In genomic region chr1:202117898-202118371, GRCh38 we compare ENCODE assay signal across 25 cellular contexts. TPM values are rescaled to one million over a fixed set of nuclear protein-coding genes. Genes with fewer than 3 reads are reported as not detected.
DNase-seq lines count a peak whose midpoint lies in the region; ATAC-seq and TF ChIP-seq lines count a peak whose summit lies in the region.
"Had no signal": no experiment of that assay in that cellular context is flagged by ENCODE, and none has a peak within 500 bp of the region (broad histone marks: within the 10 kb centered on the region; RNA-seq: fewer than 3 reads in every experiment).

No MANE protein-coding gene starts in this region.

- H3K9me3 Mint-ChIP-seq in MCF 10A (ENCODE audit: unreplicated experiment), result no peaks in the 10 kb centered on the region
- H3K9me3 Mint-ChIP-seq: activated B cell treated with CpG ODN at 0.5 μM for 24 hours; activated naive CD8-positive, alpha-beta T cell treated with anti-CD3 and anti-CD28 coated beads for 36 hours; activated T-helper 17 cell treated with anti-CD3 and anti-CD28 coated beads, Interleukin-2, amount 50 U/mL, for 72 hours; dendritic cell treated with granulocyte-macrophage colony-stimulating factor and Interleukin-4, amounts not matched to agents 40 ng/mL and 50 ng/mL, for 4 days; HFFc6; nephron progenitor cell had no signal

- TF ChIP-seq CTCF in HCT116 (IDR thresholded peaks at IDR 0.05 in 2 of 3, conservative IDR thresholded peaks at IDR 0.05 in 1 of 3; ENCODE audit: borderline replicate concordance in 1 of 3, insufficient read depth in 1 of 3, low read depth in 2 of 3, low read length in 2 of 3) (no peak), Peyer's patch (IDR thresholded peaks at IDR 0.05) (peak in 1 of 6 experiments; percentile 7), esophagus squamous epithelium (IDR thresholded peaks at IDR 0.05) (no peak), MCF 10A (IDR thresholded peaks at IDR 0.05; ENCODE audit: unreplicated experiment) (no peak)

- no peaks in the 10 kb centered on the region for H3K27me3 Mint-ChIP-seq in MCF 10A (ENCODE audit: insufficient read depth, unreplicated experiment)

- no peak for TF ChIP-seq POLR2A in HCT116 (IDR thresholded peaks at IDR 0.05; ENCODE audit: borderline replicate concordance, extremely low read depth, insufficient read depth, insufficient read length)
- TF ChIP-seq POLR2A in Peyer's patch (IDR thresholded peaks at IDR 0.05), result peak in 1 of 2 donors; percentile 50
- TF ChIP-seq POLR2A in esophagus squamous epithelium (IDR thresholded peaks at IDR 0.05), result no peak

- peaks cover 27 to 35% of the 10 kb centered on the region in 2 experiments for H3K4me1 ChIP-seq in HCT116 (ENCODE audit: control insufficient read depth in 1 of 2, insufficient read depth in 2 of 2, low read length in 2 of 2)
- H3K4me1 ChIP-seq in Peyer's patch, result peaks cover 0 to 10% (median 0%) of the 10 kb centered on the region in 4 donors
- peaks cover 0 to 25% (median 16%) of the 10 kb centered on the region in 3 donors for H3K4me1 ChIP-seq in esophagus squamous epithelium
- peaks cover 29% of the 10 kb centered on the region for H3K4me1 ChIP-seq in mucosa of stomach (ENCODE audit: control insufficient read depth, insufficient read depth, low read length)

- H3K27me3 ChIP-seq in HCT116 (ENCODE audit: insufficient read depth, low read length) (no peaks in the 10 kb centered on the region), Peyer's patch (no peaks in the 10 kb centered on the region), esophagus squamous epithelium (no peaks in the 10 kb centered on the region), mucosa of stomach (ENCODE audit: control insufficient read depth, insufficient read depth, low read length) (no peaks in the 10 kb centered on the region)
- H3K27me3 ChIP-seq: ascending aorta had no signal

- BruUV-seq in HCT116 (replicated peaks; lab: Mats Ljungman, UMichigan), result no TSS peak
- no TSS peak for BruUV-seq in MCF 10A (replicated peaks; lab: Mats Ljungman, UMichigan)

- H3K9me3 ChIP-seq in HCT116 (ENCODE audit: control insufficient read depth in 1 of 2, insufficient read depth in 1 of 2, low read depth in 1 of 2, low read length in 2 of 2), result no peaks in the 10 kb centered on the region
- no peaks in the 10 kb centered on the region for H3K9me3 ChIP-seq in Peyer's patch
- H3K9me3 ChIP-seq in esophagus squamous epithelium, result no peaks in the 10 kb centered on the region
- no peaks in the 10 kb centered on the region for H3K9me3 ChIP-seq in mucosa of stomach (ENCODE audit: control insufficient read depth, low read length)
- H3K9me3 ChIP-seq: ascending aorta had no signal

- H3K36me3 ChIP-seq in HCT116 (ENCODE audit: control insufficient read depth in 1 of 2, insufficient read depth in 2 of 2, low read length in 2 of 2) (no peaks in the 10 kb centered on the region), Peyer's patch (no peaks in the 10 kb centered on the region), esophagus squamous epithelium (no peaks in the 10 kb centered on the region), mucosa of stomach (ENCODE audit: control insufficient read depth, insufficient read depth, low read length) (no peaks in the 10 kb centered on the region)
- H3K36me3 ChIP-seq: ascending aorta had no signal

- H3K9me2 ChIP-seq in HCT116 (ENCODE audit: insufficient read depth), result no peaks in the 10 kb centered on the region

- no peak overlapping the region for H3K27ac Mint-ChIP-seq in MCF 10A (ENCODE audit: low read depth, unreplicated experiment)
- H3K27ac Mint-ChIP-seq: activated B cell treated with CpG ODN at 0.5 μM for 24 hours; activated naive CD8-positive, alpha-beta T cell treated with anti-CD3 and anti-CD28 coated beads for 36 hours; activated T-helper 17 cell treated with anti-CD3 and anti-CD28 coated beads, Interleukin-2, amount 50 U/mL, for 72 hours; dendritic cell treated with granulocyte-macrophage colony-stimulating factor and Interleukin-4, amounts not matched to agents 40 ng/mL and 50 ng/mL, for 4 days; HFFc6; nephron progenitor cell had no signal

- H4K20me1 ChIP-seq in HCT116 (ENCODE audit: insufficient read depth), result no peaks in the 10 kb centered on the region

- H3K9ac ChIP-seq in HCT116 (ENCODE audit: low read length) (no peak overlapping the region; the same call in 1 of the 2 replicates), mucosa of stomach (ENCODE audit: low read length) (peak overlapping the region; percentile 20)
- H3K9ac ChIP-seq: parathyroid adenoma had no signal

- DNase-seq in HCT116 (ENCODE audit: low read depth, low spot score) (no peak), Peyer's patch (peak in 1 of 3 donors; percentile 75), esophagus squamous epithelium (lab: John Stamatoyannopoulos, UW) (no peak), MCF 10A (ENCODE audit: unreplicated experiment) (no peak), GM03348 (ENCODE audit: low spot score) (no peak)
- DNase-seq: activated B cell treated with CpG ODN at 0.5 μM for 24 hours; activated CD4-positive, alpha-beta T cell treated with anti-CD3 and anti-CD28 coated beads, Interleukin-2, amount 50 U/mL, for 4 hours; activated naive CD8-positive, alpha-beta T cell treated with anti-CD3 and anti-CD28 coated beads for 36 hours; glutamatergic neuron; HFFc6; KG1; midbrain; MV-4-11; NCI-H146; NCI-H510A; nephron progenitor cell; stimulated activated naive CD8-positive, alpha-beta T cell treated with anti-CD3 and anti-CD28 coated beads, Interleukin-15, Interleukin-2, amounts not matched to agents 100 U/mL and 50 U/mL, for 24 hours had no signal

- intact Hi-C loops in HCT116 (cut with micrococcal nuclease), result loop anchor here (2.0 kb wide), 1 partner anchor 221 kb away; no protein-coding TSS in a partner anchor
- intact Hi-C loops in esophagus squamous epithelium (cut with DNase I), result no loop called here
- intact Hi-C loops in MCF 10A (cut with micrococcal nuclease), result loop anchor here (5.0 kb wide), 1 partner anchor 241 kb away; no protein-coding TSS in a partner anchor

- H3K4me2 ChIP-seq in HCT116 (ENCODE audit: low read length), result peak overlapping the region; percentile 50; the same call in 1 of the 2 replicates

- no peak overlapping the region for H3K4me3 Mint-ChIP-seq in MCF 10A (ENCODE audit: unreplicated experiment)
- H3K4me3 Mint-ChIP-seq: activated B cell treated with CpG ODN at 0.5 μM for 24 hours; activated naive CD8-positive, alpha-beta T cell treated with anti-CD3 and anti-CD28 coated beads for 36 hours; activated T-helper 17 cell treated with anti-CD3 and anti-CD28 coated beads, Interleukin-2, amount 50 U/mL, for 72 hours; dendritic cell treated with granulocyte-macrophage colony-stimulating factor and Interleukin-4, amounts not matched to agents 40 ng/mL and 50 ng/mL, for 4 days; HFFc6; nephron progenitor cell had no signal

- H3K36me3 Mint-ChIP-seq in MCF 10A (ENCODE audit: insufficient read depth, unreplicated experiment), result no peaks in the 10 kb centered on the region
- H3K36me3 Mint-ChIP-seq: activated naive CD8-positive, alpha-beta T cell treated with anti-CD3 and anti-CD28 coated beads for 36 hours had no signal

- no peaks in the 10 kb centered on the region for H3K79me2 ChIP-seq in HCT116 (ENCODE audit: insufficient read depth, low read length)
- H3K79me2 ChIP-seq: parathyroid adenoma had no signal

- POLR2A ChIA-PET in HCT116 (lab: Charles Lee), result interaction anchor here (0.9 to 3.2 kb wide), 5 partner anchors 12 to 222 kb away, joined by 3 to 45 read pairs (median 5); partner anchors contain the start of gene ELF3
- POLR2A ChIA-PET in MCF 10A (lab: Yijun Ruan, JAX), result interaction anchor here (0.8 to 3.7 kb wide), 5 partner anchors 61 to 218 kb away, joined by 3 to 35 read pairs (median 7); partner anchors contain the start of gene ELF3

- 68 to 82% methylated on average over 10 of the region's 10 CpGs for WGBS in esophagus squamous epithelium, 2 donors

- CTCF ChIA-PET in HCT116 (lab: Charles Lee) (interaction anchor here (0.9 to 7.6 kb wide), 8 partner anchors 17 to 409 kb away, joined by 3 to 106 read pairs (median 5); partner anchors contain the start of genes ELF3 and RNPEP), MCF 10A (lab: Yijun Ruan, JAX) (interaction anchor here (0.5 to 28.8 kb wide), 34 partner anchors 11 to 676 kb away, joined by 3 to 1380 read pairs (median 4); partner anchors contain the start of genes ELF3 and RNPEP)

- ATAC-seq in HCT116 (no peak), HG03095 (IDR thresholded peaks at IDR 0.05; ENCODE audit: unreplicated experiment) (no peak), GM21737 (IDR thresholded peaks at IDR 0.05; ENCODE audit: unreplicated experiment) (no peak)
- ATAC-seq: activated T-helper 17 cell treated with anti-CD3 and anti-CD28 coated beads, Interleukin-2, amount 50 U/mL, for 72 hours had no signal

- H3K4me3 ChIP-seq in HCT116 (replicated peaks in 1 of 2; ENCODE audit: low read depth in 1 of 2, low read length in 2 of 2) (no peak overlapping the region), Peyer's patch (no peak overlapping the region), esophagus squamous epithelium (no peak overlapping the region), mucosa of stomach (ENCODE audit: low read length) (no peak overlapping the region)
- H3K4me3 ChIP-seq: ascending aorta had no signal

- RAD21 ChIA-PET in HCT116 (lab: Charles Lee; ENCODE audit: low non-redundant PET in 1 of 2, low total read pairs in 2 of 2, uncharacterized antibody in 2 of 2, unreplicated experiment in 2 of 2), result interaction anchor here (0.5 to 2.1 kb wide), 12 partner anchors 9 to 118 kb away, joined by 3 to 9 read pairs (median 6); partner anchors contain the start of gene ELF3 (in 2 of the 2)

- H3K4me1 Mint-ChIP-seq in MCF 10A (ENCODE audit: insufficient read depth, unreplicated experiment), result peaks cover 10% of the 10 kb centered on the region
- H3K4me1 Mint-ChIP-seq: activated naive CD8-positive, alpha-beta T cell treated with anti-CD3 and anti-CD28 coated beads for 36 hours; activated T-helper 17 cell treated with anti-CD3 and anti-CD28 coated beads, Interleukin-2, amount 50 U/mL, for 72 hours had no signal

- TF ChIP-seq RAD21 in HCT116 (IDR thresholded peaks at IDR 0.05; ENCODE audit: low read depth), result no peak

- no peak overlapping the region for H2AFZ ChIP-seq in HCT116 (ENCODE audit: low read depth, low read length, poor library complexity, severe bottlenecking)
- H2AFZ ChIP-seq: parathyroid adenoma had no signal

- H3K27ac ChIP-seq in HCT116 (ENCODE audit: low read depth, low read length), result peak overlapping the region; percentile 31
- H3K27ac ChIP-seq in Peyer's patch, result peak overlapping the region in 3 of 4 donors; percentile 56 to 89 (median 81)
- peak overlapping the region in 3 of 4 donors; percentile 17 to 37 (median 27) for H3K27ac ChIP-seq in esophagus squamous epithelium
- H3K27ac ChIP-seq: ascending aorta, parathyroid adenoma had no signal

RNA-seq across cellular contexts. Expression of gene GPR37L1, which starts 4.8 kb away (rescaled TPM):
- total RNA-seq in HCT116 (2021; ENCODE audit: unreplicated experiment), result 0.10 TPM
- polyA plus RNA-seq in HCT116 (2012), result 0.16 and 0.19 TPM in 2 replicates
- total RNA-seq in Peyer's patch, result under 1 TPM in 3 of 4 donors, not detected in 1; 0.18 to 0.95 (median 0.27) TPM
- total RNA-seq in esophagus squamous epithelium, result under 1 TPM in 1 of 4 donors, not detected in 3; 0.09 TPM
- total RNA-seq in MCF 10A (2022), result not detected in 2 replicates
- total RNA-seq: activated B cell treated with CpG ODN at 0.5 μM for 24 hours; activated naive CD8-positive, alpha-beta T cell treated with anti-CD3 and anti-CD28 coated beads for 36 hours; activated T-helper 17 cell treated with anti-CD3 and anti-CD28 coated beads, Interleukin-2, amount 50 U/mL, for 72 hours; ascending aorta; HFFc6; T-helper 2 cell treated with Interferon-gamma antibody and Interleukin-4, amounts not matched to agents 100 ng/mL and 5 ng/mL, for 36 hours had no signal

RNA-seq across cellular contexts. Expression of gene ARL8A, which starts 26.6 kb away (rescaled TPM):
- total RNA-seq in HCT116 (2021; ENCODE audit: unreplicated experiment) (45.6 TPM), Peyer's patch (10 to 100 TPM; 25.7 to 37.1 (median 36.0) TPM), esophagus squamous epithelium (10 to 100 TPM; 21.2 to 31.3 (median 23.1) TPM), MCF 10A (2022) (94.8 and 126 TPM in 2 replicates)
- 35.2 and 36.4 TPM in 2 replicates for polyA plus RNA-seq in HCT116 (2012)

RNA-seq across cellular contexts. Expression of gene PTPN7, which starts 42.5 kb away (rescaled TPM):
- total RNA-seq in HCT116 (2021; ENCODE audit: unreplicated experiment) (0.76 TPM), Peyer's patch (10 to 100 TPM in 2 of 4 donors, 1 to 10 TPM in 2; 4.7 to 48.7 (median 7.6) TPM), esophagus squamous epithelium (1 to 10 TPM; 1.9 to 5.5 (median 3.1) TPM), MCF 10A (2022) (not detected in 2 replicates)
- 0.12 and 0.25 TPM in 2 replicates for polyA plus RNA-seq in HCT116 (2012)
- total RNA-seq: ascending aorta, HFFc6 had no signal

Comparison
In these comparisons a context has a peak if more than half of its experiments do, and no peak if none do; other contexts are left out.
1. H3K27ac ChIP-seq: peak in every context shown above with its lines; median percentile 81 in Peyer's patch; 31 in HCT116; 27 in esophagus squamous epithelium.